22 cellular contexts compared by ENCODE assay signal in genomic region chr3:13750215-13750614, GRCh38.
DNase-seq lines count a peak whose midpoint lies in the region; ATAC-seq, FAIRE-seq and TF ChIP-seq lines count a peak whose summit lies in the region.
"Had no signal": no experiment of that assay in that cellular context is flagged by ENCODE, and none has a peak within 500 bp of the region (broad histone marks: within the 10 kb centered on the region; RNA-seq: fewer than 3 reads in every experiment).

No MANE protein-coding gene starts in this region.

- no peaks in the 10 kb centered on the region for H3K9me1 ChIP-seq in K562 (ENCODE audit: control insufficient read depth, insufficient read depth, low read length)

- CTCF ChIA-PET in HepG2 (lab: Yijun Ruan, JAX; ENCODE audit: low intra/inter-chr PET ratio, low total read pairs) = no interaction called here
- CTCF ChIA-PET in K562 (lab: Yijun Ruan, JAX; ENCODE audit: low intra/inter-chr PET ratio) = no interaction called here

- H3K4me2 ChIP-seq in HepG2 (ENCODE audit: low read depth, low read length) (no peak overlapping the region), K562 (ENCODE audit: insufficient read depth, low read length) (no peak overlapping the region), trophoblast cell (ENCODE audit: low read length) (no peak overlapping the region)
- H3K4me2 ChIP-seq: A549; BLaER1 treated with 17β-estradiol and CSF1 and Interleukin-3, amounts not matched to agents 10 nM and 100 nM; GM23338 had no signal

- H3K4me3 ChIP-seq in HepG2 (replicated peaks in 1 of 3; ENCODE audit: insufficient read depth in 1 of 3, low read depth in 2 of 3, low read length in 3 of 3) = no peak overlapping the region
- no peak overlapping the region for H3K4me3 ChIP-seq in right lobe of liver
- H3K4me3 ChIP-seq in K562 = no peak overlapping the region
- no peak overlapping the region for H3K4me3 ChIP-seq in trophoblast cell (ENCODE audit: low read depth, low read length)
- H3K4me3 ChIP-seq: A549; BLaER1 treated with 17β-estradiol and CSF1 and Interleukin-3, amounts not matched to agents 10 nM and 100 nM; GM12878; GM23338; HAP-1 had no signal

- no peak overlapping the region for H2BK12ac ChIP-seq in trophoblast cell (ENCODE audit: low read length)

- TF ChIP-seq RAD21 in HepG2 (CRISPR knock-in tag; IDR thresholded peaks at IDR 0.05) = no peak
- no peak for TF ChIP-seq RAD21 in K562 (CRISPR knock-in tag; conservative IDR thresholded peaks at IDR 0.05 in 1 of 2, IDR thresholded peaks at IDR 0.05 in 1 of 2)

- TF ChIP-seq POLR2A in HepG2 (IDR thresholded peaks at IDR 0.05; ENCODE audit: insufficient read depth in 1 of 2, low read depth in 2 of 2, low read length in 2 of 2) (no peak), right lobe of liver (IDR thresholded peaks at IDR 0.05) (no peak), K562 (conservative IDR thresholded peaks at IDR 0.05) (no peak)

- no peak overlapping the region for H4K91ac ChIP-seq in trophoblast cell (ENCODE audit: low read depth, low read length)

- H3K27ac ChIP-seq in HepG2 (ENCODE audit: extremely low read length, insufficient read depth, low read length) (no peak overlapping the region), right lobe of liver (no peak overlapping the region), K562 (ENCODE audit: extremely low read depth, low read depth, low read length) (no peak overlapping the region), trophoblast cell (ENCODE audit: low read depth, low read length) (no peak overlapping the region)
- H3K27ac ChIP-seq: A549; BLaER1 treated with 17β-estradiol and CSF1 and Interleukin-3, amounts not matched to agents 10 nM and 100 nM had no signal

- H3K9me3 ChIP-seq in HepG2 (ENCODE audit: low read length) (no peaks in the 10 kb centered on the region), right lobe of liver (no peaks in the 10 kb centered on the region), K562 (replicated peaks; ENCODE audit: control insufficient read depth, insufficient read depth, low read depth, low read length) (no peaks in the 10 kb centered on the region), trophoblast cell (ENCODE audit: insufficient read depth, low read depth, low read length) (peaks cover 3% of the 10 kb centered on the region)
- H3K9me3 ChIP-seq: BE2C, HAP-1 had no signal

- H3K4me1 ChIP-seq in HepG2 (ENCODE audit: insufficient read depth, low read length) = no peaks in the 10 kb centered on the region
- H3K4me1 ChIP-seq in right lobe of liver = no peaks in the 10 kb centered on the region
- H3K4me1 ChIP-seq in K562 (replicated peaks in 1 of 2; ENCODE audit: control insufficient read depth in 2 of 2, insufficient read depth in 2 of 2, low read length in 2 of 2) = no peaks in the 10 kb centered on the region
- H3K4me1 ChIP-seq in trophoblast cell (ENCODE audit: control insufficient read depth in 1 of 2, insufficient read depth in 2 of 2, low read length in 2 of 2) = no peaks in the 10 kb centered on the region
- H3K4me1 ChIP-seq: A549; BE2C; BLaER1 treated with 17β-estradiol and CSF1 and Interleukin-3, amounts not matched to agents 10 nM and 100 nM; HAP-1 had no signal

- H3K14ac ChIP-seq in trophoblast cell (ENCODE audit: low read length) = no peak overlapping the region

- no peak overlapping the region for H3K23ac ChIP-seq in trophoblast cell (ENCODE audit: low read length)

- H2AFZ ChIP-seq in HepG2 (ENCODE audit: low read length) (no peak overlapping the region), K562 (ENCODE audit: low read depth, low read length) (no peak overlapping the region), trophoblast cell (ENCODE audit: insufficient read depth, low read length, poor library complexity) (no peak overlapping the region)
- H2AFZ ChIP-seq: GM23338 had no signal

- POLR2A ChIA-PET in HepG2 (lab: Yijun Ruan, JAX) = no interaction called here
- POLR2A ChIA-PET in K562 (lab: Yijun Ruan, JAX) = no interaction called here

- no peak overlapping the region for H4K12ac ChIP-seq in trophoblast cell (ENCODE audit: low read depth, low read length)

- no peak for TF ChIP-seq CTCF in HepG2 (CRISPR knock-in tag; IDR thresholded peaks at IDR 0.05)
- TF ChIP-seq CTCF in right lobe of liver (IDR thresholded peaks at IDR 0.05) = no peak
- no peak for TF ChIP-seq CTCF in K562 (IDR thresholded peaks at IDR 0.05 in 2 of 3, conservative IDR thresholded peaks at IDR 0.05 in 1 of 3; ENCODE audit: insufficient read depth in 2 of 3, low read depth in 1 of 3, low read length in 3 of 3)

- WGBS in HepG2 (ENCODE audit: low lambda C conversion rate) = 21% methylated on average over 5 of the region's 5 CpGs
- WGBS in right lobe of liver (ENCODE audit: insufficient coverage, low coverage, low lambda C conversion rate, missing lambda C conversion rate) = 85% methylated on average over 4 of the region's 5 CpGs
- WGBS in K562 (ENCODE audit: insufficient coverage, low coverage, missing lambda C conversion rate) = 0% methylated on average over 5 of the region's 5 CpGs
- WGBS in trophoblast cell (ENCODE audit: extremely low coverage, insufficient coverage, insufficient read length) = no CpG with 5 or more reads among the region's 5 CpGs

- no peaks in the 10 kb centered on the region for H3K36me3 ChIP-seq in HepG2 (replicated peaks in 1 of 2; ENCODE audit: control insufficient read depth in 1 of 2, insufficient read depth in 2 of 2, low read length in 2 of 2)
- H3K36me3 ChIP-seq in right lobe of liver = no peaks in the 10 kb centered on the region
- H3K36me3 ChIP-seq in K562 (ENCODE audit: control insufficient read depth, insufficient read depth, low read length) = no peaks in the 10 kb centered on the region
- H3K36me3 ChIP-seq in trophoblast cell (ENCODE audit: control insufficient read depth in 1 of 2, insufficient read depth in 2 of 2, low read length in 2 of 2) = no peaks in the 10 kb centered on the region
- H3K36me3 ChIP-seq: BE2C; BLaER1 treated with 17β-estradiol and CSF1 and Interleukin-3, amounts not matched to agents 10 nM and 100 nM; HAP-1 had no signal

- H2BK5ac ChIP-seq in trophoblast cell (ENCODE audit: low read depth, low read length, poor library complexity) = no peak overlapping the region

- H4K8ac ChIP-seq in trophoblast cell (ENCODE audit: low read depth, low read length) = no peak overlapping the region

- no peak overlapping the region for H2AK5ac ChIP-seq in trophoblast cell (ENCODE audit: low read length)

- intact Hi-C loops in HepG2 (cut with micrococcal nuclease; ENCODE audit: unreplicated experiment) (no loop called here), right lobe of liver (cut with DNase I) (no loop called here), K562 (cut with micrococcal nuclease) (no loop called here)

- no peaks in the 10 kb centered on the region for H3K79me1 ChIP-seq in trophoblast cell (ENCODE audit: low read length)

- BruUV-seq in HepG2 (replicated peaks; lab: Mats Ljungman, UMichigan) (no TSS peak), K562 (replicated peaks; lab: Mats Ljungman, UMichigan) (no TSS peak)

- no peak overlapping the region for H2BK120ac ChIP-seq in trophoblast cell (ENCODE audit: insufficient read depth, low read length, poor library complexity)

- H3K27me3 ChIP-seq in HepG2 (ENCODE audit: control insufficient read depth in 1 of 2, insufficient read depth in 2 of 2, low read length in 2 of 2) = peaks cover 6 to 19% of the 10 kb centered on the region in 2 experiments; a peak in 3 of 5 replicates
- H3K27me3 ChIP-seq in right lobe of liver = no peaks in the 10 kb centered on the region
- H3K27me3 ChIP-seq in K562 (ENCODE audit: control insufficient read depth in 2 of 2, insufficient read depth in 2 of 2, low read length in 2 of 2) = peaks cover 2 to 32% of the 10 kb centered on the region in 2 experiments; a peak in 4 of 5 replicates
- H3K27me3 ChIP-seq in trophoblast cell (ENCODE audit: insufficient read depth, low read length) = no peaks in the 10 kb centered on the region
- H3K27me3 ChIP-seq: BE2C; BLaER1 treated with 17β-estradiol and CSF1 and Interleukin-3, amounts not matched to agents 10 nM and 100 nM had no signal

- FAIRE-seq in HepG2 (lab: Jason Lieb, UNC) (no peak), K562 (lab: Jason Lieb, UNC) (no peak)
- FAIRE-seq: A549, D721Med, GM12878 had no signal

- no peaks in the 10 kb centered on the region for H4K20me1 ChIP-seq in HepG2 (ENCODE audit: insufficient read depth, low read length)
- no peaks in the 10 kb centered on the region; the same call in 1 of the 2 replicates for H4K20me1 ChIP-seq in K562 (replicated peaks; ENCODE audit: control insufficient read depth, insufficient read depth, low read length)
- H4K20me1 ChIP-seq: BLaER1 treated with 17β-estradiol and CSF1 and Interleukin-3, amounts not matched to agents 10 nM and 100 nM had no signal

- no peak for DNase-seq in HepG2 (ENCODE audit: low spot score)
- DNase-seq in right lobe of liver = no peak
- DNase-seq in K562 (ENCODE audit: extremely low read depth in 1 of 4, low spot score in 3 of 4) = no peak
- DNase-seq in trophoblast cell = peak; percentile 27 to 44
- DNase-seq: 8988T; ACHN; AML-193; BE2C; CD4-positive, alpha-beta T cell; CD8-positive, alpha-beta memory T cell; DMS 273 treated with DMSO at 0.1 percent for 48 hours; DMS79; EL; GDM1 had no signal

- in situ Hi-C loops in HepG2 (cut with HindIII; ENCODE audit: extremely low pct_ligation_motif_present, low pct_unique_long_range_greater_than_20kb) = no loop called here
- in situ Hi-C loops in K562 (cut with MboI) = no loop called here

- no peak overlapping the region for H3K18ac ChIP-seq in trophoblast cell (ENCODE audit: low read length)

- H3K79me2 ChIP-seq in HepG2 (ENCODE audit: insufficient read depth, low read length) (no peaks in the 10 kb centered on the region), K562 (ENCODE audit: control insufficient read depth, insufficient read depth, low read length) (no peaks in the 10 kb centered on the region), trophoblast cell (ENCODE audit: control insufficient read depth, insufficient read depth, low read length, poor library complexity) (no peaks in the 10 kb centered on the region)

- H3K9ac ChIP-seq in HepG2 (ENCODE audit: insufficient read depth, low read depth, low read length) = no peak overlapping the region
- H3K9ac ChIP-seq in K562 (ENCODE audit: insufficient read depth in 1 of 2, low read depth in 2 of 2, low read length in 2 of 2) = no peak overlapping the region
- H3K9ac ChIP-seq in trophoblast cell (ENCODE audit: low read length) = no peak overlapping the region
- H3K9ac ChIP-seq: BLaER1 treated with 17β-estradiol and CSF1 and Interleukin-3, amounts not matched to agents 10 nM and 100 nM had no signal

- ATAC-seq in HepG2 (no peak), right lobe of liver (no peak), K562 (no peak), GM18519 (IDR thresholded peaks at IDR 0.05; ENCODE audit: low FRiP score, unreplicated experiment) (no peak), GM19452 (IDR thresholded peaks at IDR 0.05; ENCODE audit: unreplicated experiment) (no peak)
- ATAC-seq: A549, GM12878, GM23338 had no signal

- no peak for TF ChIP-seq EP300 in HepG2 (IDR thresholded peaks at IDR 0.05; ENCODE audit: low read depth in 2 of 2, low read length in 2 of 2)
- TF ChIP-seq EP300 in HepG2 (CRISPR knock-in tag; IDR thresholded peaks at IDR 0.05; ENCODE audit: borderline replicate concordance) = no peak
- no peak for TF ChIP-seq EP300 in K562 (IDR thresholded peaks at IDR 0.05; ENCODE audit: low read length)

- H3K4ac ChIP-seq in trophoblast cell (ENCODE audit: low read depth, low read length) = no peak overlapping the region

TF ChIP-seq in HepG2, 621 proteins besides CTCF, POLR2A, EP300 and RAD21 (continues in another document):
- no peak for TF ChIP-seq ATAD3A (CRISPR knock-in tag; IDR thresholded peaks at IDR 0.05)

Comparison
In these comparisons a context has a peak if more than half of its experiments do, and no peak if none do; other contexts are left out.
1. DNase-seq: peak in trophoblast cell (2 of 2); none in HepG2 (single experiment), right lobe of liver (0 of 3) and K562 (0 of 4).
2. Of the 241 proteins assayed by ChIP-seq in both HepG2 and K562: peak only in HepG2: none; only in K562: ZFP36; in both: none; in neither: 239; mixed calls (peak in some experiments, not most) for 1.